ENCODE assay signal across 9 cellular contexts in genomic region chr16:50102046-50102756, GRCh38. TPM values are rescaled to one million over a fixed set of nuclear protein-coding genes. Genes with fewer than 3 reads are reported as not detected.
DNase-seq lines count a peak whose midpoint lies in the region; ATAC-seq lines count a peak whose summit lies in the region.
"Had no signal": no experiment of that assay in that cellular context is flagged by ENCODE, and none has a peak within 500 bp of the region (broad histone marks: within the 10 kb centered on the region; RNA-seq: fewer than 3 reads in every experiment).

No MANE protein-coding gene starts in this region.

- no peaks in the 10 kb centered on the region for H3K27me3 ChIP-seq in aorta (ENCODE audit: control insufficient read depth in 1 of 2, insufficient read depth in 2 of 2, low read length in 1 of 2)

- peaks cover 7 to 11% of the 10 kb centered on the region in 2 donors for H3K36me3 ChIP-seq in aorta (ENCODE audit: control insufficient read depth in 1 of 2, insufficient read depth in 2 of 2, low read length in 1 of 2)

- intact Hi-C loops in Right ventricle myocardium inferior (cut with DNase I) (no loop called here), aorta (cut with DNase I) (no loop called here)

- no peaks in the 10 kb centered on the region for H3K4me1 ChIP-seq in aorta (ENCODE audit: control insufficient read depth in 1 of 2, insufficient read depth in 2 of 2, low read length in 2 of 2)

- DNase-seq in GM04503 (ENCODE audit: low read depth) (peak; percentile 60), RPMI7951 (ENCODE audit: low read depth) (peak; percentile 85), foreskin melanocyte (peak; percentile 64), Right ventricle myocardium inferior (ENCODE audit: missing footprints) (no peak), NCI-H1105 treated with DMSO at 0.1 percent for 48 hours (lab: John Stamatoyannopoulos, UW) (no peak), aorta (no peak)
- DNase-seq: NCI-H510A treated with DMSO at 0.1 percent for 48 hours had no signal

- no peak overlapping the region for H3K27ac ChIP-seq in aorta (ENCODE audit: low read depth in 1 of 2, low read length in 2 of 2)

- H3K9me3 ChIP-seq in aorta (ENCODE audit: control insufficient read depth, low read length): no peaks in the 10 kb centered on the region

- peak; percentile 83 for ATAC-seq in GM21723 (IDR thresholded peaks at IDR 0.05; ENCODE audit: unreplicated experiment)
- ATAC-seq in GM18517 (IDR thresholded peaks at IDR 0.05; ENCODE audit: unreplicated experiment): no peak
- ATAC-seq in Right ventricle myocardium inferior: no peak
- ATAC-seq in aorta (ENCODE audit: low FRiP score): no peak

- no peak overlapping the region for H3K4me3 ChIP-seq in aorta (ENCODE audit: low read length in 2 of 2)

- 94 to 95% methylated on average over 6 of the region's 6 CpGs for WGBS in aorta, 2 donors

RNA-seq across cellular contexts. Expression of gene HEATR3, which starts 36.4 kb away (rescaled TPM):
- total RNA-seq in RPMI7951 (2014; rRNA removed; shearing (Covaris generic)): 13.3 and 14.9 TPM in 2 replicates
- 10.1 TPM for total RNA-seq in Right ventricle myocardium inferior
- 10 to 100 TPM in 1 of 2 donors, 1 to 10 TPM in 1; 9.4 to 17.9 TPM for total RNA-seq in aorta
- polyA plus RNA-seq in aorta: 1 to 10 TPM; 3.7 to 4.6 TPM

RNA-seq across cellular contexts. Expression of gene TENT4B, which starts 50.9 kb away (rescaled TPM):
- 9.5 and 9.8 TPM in 2 replicates for total RNA-seq in RPMI7951 (2014; rRNA removed; shearing (Covaris generic))
- total RNA-seq in Right ventricle myocardium inferior (7.8 TPM), aorta (10 to 100 TPM; 13.2 to 13.9 TPM)
- polyA plus RNA-seq in aorta: 1 to 10 TPM; 4.5 to 6.5 TPM

Comparison
In these comparisons a context has a peak if more than half of its experiments do, and no peak if none do; other contexts are left out.
1. DNase-seq: peak in GM04503 (single experiment), RPMI7951 (single experiment) and foreskin melanocyte (single experiment); none in Right ventricle myocardium inferior (single experiment), NCI-H1105 treated with DMSO at 0.1 percent for 48 hours (single experiment) and aorta (0 of 2).